14 cellular contexts compared by ENCODE assay signal in genomic region chr3:14265246-14265962, GRCh38.
DNase-seq lines count a peak whose midpoint lies in the region; ATAC-seq, FAIRE-seq and TF ChIP-seq lines count a peak whose summit lies in the region.
"Had no signal": no experiment of that assay in that cellular context is flagged by ENCODE, and none has a peak within 500 bp of the region (broad histone marks: within the 10 kb centered on the region; RNA-seq: fewer than 3 reads in every experiment).

No MANE protein-coding gene starts in this region.

- peak; percentile 91 for ATAC-seq in mucosa of descending colon
- no peak for ATAC-seq in HG02571 (IDR thresholded peaks at IDR 0.05; ENCODE audit: unreplicated experiment)
- ATAC-seq: stimulated activated memory B cell treated with anti-CD40 and anti-IgM and Interleukin-4, amounts not matched to agents 10 μg/mL and 1 μg/mL and 100 μg/mL, for 72 hours had no signal

- H3K4me3 ChIP-seq in mucosa of descending colon, result no peak overlapping the region

- no peak for TF ChIP-seq CTCF in mucosa of descending colon (IDR thresholded peaks at IDR 0.05)

- peak; percentile 34 for DNase-seq in DMS79 (lab: John Stamatoyannopoulos, UW)
- DNase-seq in LoVo (ENCODE audit: low spot score), result peak; percentile 68
- DNase-seq in amniotic epithelial cell (ENCODE audit: low read depth), result peak; percentile 90
- peak in 1 of 3 donors; percentile 23 for DNase-seq in mucosa of descending colon
- no peak for DNase-seq in GM12891 (ENCODE audit: insufficient read length, low spot score)
- DNase-seq in cortex of kidney (lab: John Stamatoyannopoulos, UW), result no peak
- DNase-seq: activated naive CD4-positive, alpha-beta T cell treated with anti-CD3 and anti-CD28 coated beads, Interleukin-2, amount 50 U/mL, for 16 hours; DND-41; effector memory CD4-positive, alpha-beta T cell; H7; naive B cell; SK-N-SH had no signal

- intact Hi-C loops in mucosa of descending colon (cut with DNase I, micrococcal nuclease), result no loop called here

- no peaks in the 10 kb centered on the region for H3K36me3 ChIP-seq in mucosa of descending colon (ENCODE audit: low read depth)

- no peak for TF ChIP-seq POLR2A in GM12891 (IDR thresholded peaks at IDR 0.05; ENCODE audit: low read depth, low read length)

- peaks cover 8% of the 10 kb centered on the region for H3K4me1 ChIP-seq in mucosa of descending colon (ENCODE audit: low read depth)

- no peaks in the 10 kb centered on the region for H3K9me3 ChIP-seq in mucosa of descending colon
- H3K9me3 ChIP-seq: SK-N-SH had no signal

- FAIRE-seq in GM12891 (lab: Jason Lieb, UNC), result no peak

TF ChIP-seq in GM12891, 5 proteins besides CTCF, POLR2A, EP300 and RAD21:
- no peak for TF ChIP-seq SPI1 (IDR thresholded peaks at IDR 0.05; ENCODE audit: low read depth, low read length)
- no peak for TF ChIP-seq POLR2AphosphoS5 (IDR thresholded peaks at IDR 0.05; ENCODE audit: low read depth, low read length)
- no peak for TF ChIP-seq POU2F2 (IDR thresholded peaks at IDR 0.05; ENCODE audit: low read depth, low read length)
- no peak for TF ChIP-seq TAF1 (IDR thresholded peaks at IDR 0.05; ENCODE audit: low read depth, low read length)
- no peak for TF ChIP-seq PAX5 (IDR thresholded peaks at IDR 0.05; ENCODE audit: insufficient read depth, low read length, severe bottlenecking)
TF ChIP-seq in GM12891: peak in this region for 0.

Comparison
In these comparisons a context has a peak if more than half of its experiments do, and no peak if none do; other contexts are left out.
1. DNase-seq: peak in DMS79 (single experiment), LoVo (single experiment) and amniotic epithelial cell (single experiment); none in GM12891 (single experiment) and cortex of kidney (single experiment).